In the genomic region with DNA sequence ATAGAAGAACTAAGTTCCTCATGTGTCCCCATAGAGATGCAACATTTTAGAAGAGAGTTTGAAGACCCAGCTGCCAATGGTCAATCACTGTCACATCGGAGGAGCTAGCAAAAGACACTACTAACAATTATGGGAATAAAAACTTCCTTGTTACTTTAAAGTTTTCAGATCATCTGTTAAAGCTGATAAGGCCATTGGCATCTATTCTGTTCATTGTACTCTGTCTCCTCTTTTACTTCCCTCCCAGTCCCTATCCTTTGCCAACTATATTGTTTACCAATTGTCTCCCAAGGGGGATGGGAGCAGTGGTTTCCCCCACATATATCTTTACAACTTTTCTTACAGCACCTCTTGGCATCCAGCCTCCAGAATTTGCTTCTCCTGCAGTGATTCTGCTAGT, we compare ENCODE assay signal across 29 cellular contexts.
"Had no signal": no experiment of that assay in that cellular context is flagged by ENCODE, and none has a peak within 500 bp of the region (broad histone marks: within the 10 kb centered on the region; RNA-seq: fewer than 3 reads in every experiment).

No MANE protein-coding gene starts in this region.

- H3K27me3 Mint-ChIP-seq: stimulated activated naive CD8-positive, alpha-beta T cell treated with anti-CD3 and anti-CD28 coated beads, Interleukin-15, amount 100 ng/mL, for 72 hours had no signal

- H3K27ac ChIP-seq: stomach, suprapubic skin, testis, thoracic aorta, thyroid gland, tibial artery, tibial nerve, transverse colon, upper lobe of left lung, upper lobe of right lung, uterus, vagina had no signal

- FAIRE-seq: urothelium cell line had no signal

- H3K9me3 ChIP-seq: stomach, suprapubic skin, testis, thoracic aorta, thyroid gland, tibial artery, tibial nerve, transverse colon, upper lobe of left lung, upper lobe of right lung, uterus, vagina had no signal

- H3K9me3 Mint-ChIP-seq: stimulated activated effector memory CD8-positive, alpha-beta T cell treated with anti-CD3 and anti-CD28 coated beads, Interleukin-12 subunit alpha, Interleukin-12 subunit beta, amount 100 ng/mL, for 72 hours; stimulated activated naive B cell treated with anti-CD40 and anti-IgM and Interleukin-4, amounts not matched to agents 10 μg/mL and 1 μg/mL and 100 μg/mL, for 72 hours; stimulated activated naive CD8-positive, alpha-beta T cell treated with anti-CD3 and anti-CD28 coated beads, Interleukin-15, amount 100 ng/mL, for 72 hours; stimulated activated naive CD8-positive, alpha-beta T cell treated with anti-CD3 and anti-CD28 coated beads, Interleukin-15, Interleukin-2, amounts not matched to agents 100 ng/mL and 50 ng/mL, for 24 hours; type B pancreatic cell had no signal

- H3K27me3 ChIP-seq: stomach, testis, thyroid gland, tibial nerve, transverse colon, upper lobe of left lung, upper lobe of right lung, uterus, vagina had no signal

- H3K4me3 Mint-ChIP-seq: stimulated activated effector memory CD8-positive, alpha-beta T cell treated with anti-CD3 and anti-CD28 coated beads, Interleukin-12 subunit alpha, Interleukin-12 subunit beta, amount 100 ng/mL, for 72 hours; stimulated activated memory B cell treated with anti-CD40 and anti-IgM and Interleukin-4, amounts not matched to agents 10 μg/mL and 1 μg/mL and 100 μg/mL, for 72 hours; stimulated activated naive B cell treated with anti-CD40 and anti-IgM and Interleukin-4, amounts not matched to agents 10 μg/mL and 1 μg/mL and 100 μg/mL, for 72 hours; stimulated activated naive CD8-positive, alpha-beta T cell treated with anti-CD3 and anti-CD28 coated beads, Interleukin-15, amount 100 ng/mL, for 72 hours; stimulated activated naive CD8-positive, alpha-beta T cell treated with anti-CD3 and anti-CD28 coated beads, Interleukin-15, Interleukin-2, amounts not matched to agents 100 ng/mL and 50 ng/mL, for 24 hours; type B pancreatic cell had no signal

- H3K36me3 Mint-ChIP-seq: stimulated activated effector memory CD8-positive, alpha-beta T cell treated with anti-CD3 and anti-CD28 coated beads, Interleukin-12 subunit alpha, Interleukin-12 subunit beta, amount 100 ng/mL, for 72 hours; stimulated activated memory B cell treated with anti-CD40 and anti-IgM and Interleukin-4, amounts not matched to agents 10 μg/mL and 1 μg/mL and 100 μg/mL, for 72 hours; stimulated activated naive B cell treated with anti-CD40 and anti-IgM and Interleukin-4, amounts not matched to agents 10 μg/mL and 1 μg/mL and 100 μg/mL, for 72 hours; type B pancreatic cell had no signal

- H3K4me3 ChIP-seq: stomach, suprapubic skin, testis, thoracic aorta, thyroid gland, tibial artery, tibial nerve, transverse colon, upper lobe of left lung, upper lobe of right lung, uterus, vagina had no signal

- DNase-seq: stimulated activated CD4-positive, alpha-beta T cell treated with anti-CD3 and anti-CD28 coated beads, Interleukin-2, amount 100 ng/mL, for 48 hours; stimulated activated CD4-positive, alpha-beta T cell treated with anti-CD3 and anti-CD28 coated beads, Interleukin-4, amount 100 ng/mL, for 1 hour; stimulated activated CD4-positive, alpha-beta T cell treated with anti-CD3 and anti-CD28 coated beads, Interleukin-4, amount 100 ng/mL, for 24 hours; stimulated activated CD4-positive, alpha-beta T cell treated with anti-CD3 and anti-CD28 coated beads, Interleukin-4, amount 100 ng/mL, for 4 hours; stimulated activated CD8-positive, alpha-beta memory T cell treated with anti-CD3 and anti-CD28 coated beads, Interleukin-4, amount 100 ng/mL, for 48 hours; stimulated activated naive B cell treated with anti-CD40 and anti-IgM and Interleukin-4, amounts not matched to agents 10 μg/mL and 1 μg/mL and 100 μg/mL, for 72 hours; stimulated activated naive CD4-positive, alpha-beta T cell; stimulated activated naive CD4-positive, alpha-beta T cell treated with Interleukin-2 at 50 U/mL for 16 hours; stimulated activated naive CD8-positive, alpha-beta T cell treated with anti-CD3 and anti-CD28 coated beads, Interleukin-15, amount 100 ng/mL, for 72 hours; stimulated activated naive CD8-positive, alpha-beta T cell treated with anti-CD3 and anti-CD28 coated beads, Interleukin-15, Interleukin-2, amounts not matched to agents 100 U/mL and 50 U/mL, for 24 hours; stomach; substantia nigra; testis; tibial artery; transverse colon; trophoblast cell; upper lobe of left lung; upper lobe of right lung; uterus had no signal

- H3K36me3 ChIP-seq: stomach, suprapubic skin, thoracic aorta, thyroid gland, tibial artery, tibial nerve, transverse colon, upper lobe of left lung, upper lobe of right lung, uterus, vagina had no signal

- H3K4me1 ChIP-seq: stomach, suprapubic skin, testis, thyroid gland, tibial artery, tibial nerve, transverse colon, upper lobe of left lung, upper lobe of right lung, uterus, vagina had no signal

- H3K27ac Mint-ChIP-seq: stimulated activated effector memory CD8-positive, alpha-beta T cell treated with anti-CD3 and anti-CD28 coated beads, Interleukin-12 subunit alpha, Interleukin-12 subunit beta, amount 100 ng/mL, for 72 hours; stimulated activated memory B cell treated with anti-CD40 and anti-IgM and Interleukin-4, amounts not matched to agents 10 μg/mL and 1 μg/mL and 100 μg/mL, for 72 hours; stimulated activated naive B cell treated with anti-CD40 and anti-IgM and Interleukin-4, amounts not matched to agents 10 μg/mL and 1 μg/mL and 100 μg/mL, for 72 hours; stimulated activated naive CD8-positive, alpha-beta T cell treated with anti-CD3 and anti-CD28 coated beads, Interleukin-15, amount 100 ng/mL, for 72 hours; stimulated activated naive CD8-positive, alpha-beta T cell treated with anti-CD3 and anti-CD28 coated beads, Interleukin-15, Interleukin-2, amounts not matched to agents 100 ng/mL and 50 ng/mL, for 24 hours; type B pancreatic cell had no signal

- H3K4me1 Mint-ChIP-seq: stimulated activated effector memory CD8-positive, alpha-beta T cell treated with anti-CD3 and anti-CD28 coated beads, Interleukin-12 subunit alpha, Interleukin-12 subunit beta, amount 100 ng/mL, for 72 hours; stimulated activated memory B cell treated with anti-CD40 and anti-IgM and Interleukin-4, amounts not matched to agents 10 μg/mL and 1 μg/mL and 100 μg/mL, for 72 hours; stimulated activated naive B cell treated with anti-CD40 and anti-IgM and Interleukin-4, amounts not matched to agents 10 μg/mL and 1 μg/mL and 100 μg/mL, for 72 hours; stimulated activated naive CD8-positive, alpha-beta T cell treated with anti-CD3 and anti-CD28 coated beads, Interleukin-15, amount 100 ng/mL, for 72 hours had no signal

- ATAC-seq: stimulated activated effector memory CD8-positive, alpha-beta T cell treated with anti-CD3 and anti-CD28 coated beads, Interleukin-12 subunit alpha, Interleukin-12 subunit beta, amount 100 ng/mL, for 72 hours; stimulated activated memory B cell treated with anti-CD40 and anti-IgM and Interleukin-4, amounts not matched to agents 10 μg/mL and 1 μg/mL and 100 μg/mL, for 72 hours; stimulated activated naive B cell treated with anti-CD40 and anti-IgM and Interleukin-4, amounts not matched to agents 10 μg/mL and 1 μg/mL and 100 μg/mL, for 72 hours; stimulated activated naive CD8-positive, alpha-beta T cell treated with anti-CD3 and anti-CD28 coated beads, Interleukin-15, amount 100 ng/mL, for 72 hours; stimulated activated naive CD8-positive, alpha-beta T cell treated with anti-CD3 and anti-CD28 coated beads, Interleukin-15, Interleukin-2, amounts not matched to agents 100 U/mL and 50 U/mL, for 24 hours; upper lobe of right lung had no signal
